16 cellular contexts compared by ENCODE assay signal in genomic region chr5:142820447-142820846, GRCh38.
"Had no signal": no experiment of that assay in that cellular context is flagged by ENCODE, and none has a peak within 500 bp of the region (broad histone marks: within the 10 kb centered on the region; RNA-seq: fewer than 3 reads in every experiment).

No MANE protein-coding gene starts in this region.

- DNase-seq: activated CD4-positive, alpha-beta T cell treated with anti-CD3 and anti-CD28 coated beads, Interleukin-2, amount 50 U/mL, for 4 hours; activated CD4-positive, CD25-positive, alpha-beta regulatory T cell treated with anti-CD3 and anti-CD28 coated beads, Interleukin-2, amount 50 U/mL, for 72 hours; activated naive CD4-positive, alpha-beta T cell treated with anti-CD3 and anti-CD28 coated beads for 36 hours; adrenal gland; effector CD4-positive, alpha-beta T cell; heart right ventricle; islet precursor cell; left ventricle myocardium superior; naive B cell; posterior cingulate gyrus; SW 1271; tibial artery had no signal

- H3K4me3 ChIP-seq: adrenal gland, heart right ventricle, skin epidermis, tibial artery had no signal

- H3K27ac ChIP-seq: adrenal gland, skin epidermis, tibial artery had no signal

- H3K36me3 ChIP-seq: adrenal gland, heart right ventricle, tibial artery had no signal

- H3K27me3 ChIP-seq: adrenal gland, heart right ventricle, neutrophil, tibial artery had no signal

- H3K9me3 ChIP-seq: adrenal gland, neutrophil, tibial artery had no signal

- FAIRE-seq: colon, frontal cortex had no signal

- ATAC-seq: heart right ventricle, left ventricle myocardium superior had no signal
